ENCODE assay signal across 8 cellular contexts in the genomic region with DNA sequence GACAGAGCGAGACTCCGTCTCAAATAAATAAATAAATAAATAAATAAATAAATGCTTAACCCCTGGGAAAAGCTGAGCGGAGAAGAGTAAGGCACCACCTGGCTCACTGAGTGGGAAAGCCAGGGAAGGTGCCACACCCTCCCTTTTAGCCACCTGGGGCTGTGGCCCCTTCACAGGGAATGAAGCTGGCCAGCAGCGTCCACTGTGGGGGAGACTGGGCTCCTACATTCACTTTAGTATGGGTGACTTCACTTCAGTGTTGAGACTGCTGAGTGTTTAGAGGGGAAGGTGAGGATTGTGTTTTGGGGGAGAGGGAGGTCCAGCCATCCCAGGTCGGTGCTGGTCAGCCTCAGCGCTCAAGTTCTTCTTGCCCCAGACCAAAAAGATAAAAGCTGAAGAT. TPM values are rescaled to one million over a fixed set of nuclear protein-coding genes. Genes with fewer than 3 reads are reported as not detected.
DNase-seq lines count a peak whose midpoint lies in the region; ATAC-seq and TF ChIP-seq lines count a peak whose summit lies in the region.

No MANE protein-coding gene starts in this region.

- peaks cover 37% of the 10 kb centered on the region for H3K27me3 Mint-ChIP-seq in GM23338 (ENCODE audit: insufficient read depth, low read depth, poor library complexity)
- peaks cover 2% of the 10 kb centered on the region for H3K27me3 Mint-ChIP-seq in activated T-helper 1 cell treated with anti-CD3 and anti-CD28 coated beads, Interleukin-12 subunit alpha, Interleukin-12 subunit beta, Interleukin-2, Interleukin-4 antibody, amounts not matched to agents 30 ng/mL and 10 ng/mL and 1 ng/mL, durations not matched to agents 14 hours and 24 hours and 36 hours (ENCODE audit: insufficient read depth)

- H3K36me3 ChIP-seq in GM23338 (ENCODE audit: insufficient read depth) = no peaks in the 10 kb centered on the region
- H3K36me3 ChIP-seq in smooth muscle cell (ENCODE audit: low read depth) = no peaks in the 10 kb centered on the region

- H3K4me1 ChIP-seq in GM23338 (ENCODE audit: insufficient read depth) = peaks cover 32% of the 10 kb centered on the region
- peaks cover 4% of the 10 kb centered on the region for H3K4me1 ChIP-seq in right cardiac atrium (ENCODE audit: control insufficient read depth, insufficient read depth, low read length)
- H3K4me1 ChIP-seq in smooth muscle cell (ENCODE audit: low read depth) = peaks cover 43% of the 10 kb centered on the region

- H3K4me3 ChIP-seq in GM23338 (peak overlapping the region; percentile 88), right cardiac atrium (ENCODE audit: low read length) (peak overlapping the region; percentile 74), smooth muscle cell (peak overlapping the region; percentile 89)

- H3K4me1 Mint-ChIP-seq in GM23338 = peaks cover 56% of the 10 kb centered on the region
- H3K4me1 Mint-ChIP-seq in activated T-helper 1 cell treated with anti-CD3 and anti-CD28 coated beads, Interleukin-12 subunit alpha, Interleukin-12 subunit beta, Interleukin-2, Interleukin-4 antibody, amounts not matched to agents 30 ng/mL and 10 ng/mL and 1 ng/mL, durations not matched to agents 14 hours and 24 hours and 36 hours (ENCODE audit: low read depth) = peaks cover 81% of the 10 kb centered on the region

- H3K9me2 ChIP-seq in GM23338 (ENCODE audit: insufficient read depth) = no peaks in the 10 kb centered on the region

- TF ChIP-seq CTCF in GM23338 (conservative IDR thresholded peaks at IDR 0.05; ENCODE audit: low read depth in 2 of 2) (no peak), smooth muscle cell (IDR thresholded peaks at IDR 0.05; ENCODE audit: borderline replicate concordance, insufficient read depth, poor library complexity, severe bottlenecking) (no peak)

- H3K4me2 ChIP-seq in GM23338 (peak overlapping the region; percentile 96; the same call in 1 of the 2 replicates), smooth muscle cell (peak overlapping the region; percentile 92)

- H3K27ac ChIP-seq in GM23338 (ENCODE audit: low read depth) = no peak overlapping the region
- H3K27ac ChIP-seq in right cardiac atrium (ENCODE audit: low read length) = peak overlapping the region; percentile 37
- peak overlapping the region; percentile 100 for H3K27ac ChIP-seq in smooth muscle cell (ENCODE audit: low read depth)

- H4K20me1 ChIP-seq in GM23338 (replicated peaks; ENCODE audit: insufficient read depth) = no peaks in the 10 kb centered on the region; the same call in 1 of the 2 replicates
- H4K20me1 ChIP-seq in smooth muscle cell (ENCODE audit: low read depth) = peaks cover 53% of the 10 kb centered on the region

- H3K27me3 ChIP-seq in GM23338 (ENCODE audit: insufficient read depth) = no peaks in the 10 kb centered on the region
- no peaks in the 10 kb centered on the region for H3K27me3 ChIP-seq in right cardiac atrium (ENCODE audit: control insufficient read depth, insufficient read depth)
- no peaks in the 10 kb centered on the region for H3K27me3 ChIP-seq in smooth muscle cell (ENCODE audit: low read depth)

- H3K9me3 ChIP-seq in right cardiac atrium (ENCODE audit: control insufficient read depth, low read length) (no peaks in the 10 kb centered on the region), smooth muscle cell (replicated peaks; ENCODE audit: low read depth) (no peaks in the 10 kb centered on the region)

- DNase-seq in GM23338 (ENCODE audit: low spot score) = no peak
- no peak for DNase-seq in activated T-helper 1 cell treated with anti-CD3 and anti-CD28 coated beads, Interleukin-12 subunit alpha, Interleukin-12 subunit beta, Interleukin-2, Interleukin-4 antibody, amounts not matched to agents 30 ng/mL and 10 ng/mL and 1 ng/mL, durations not matched to agents 14 hours and 24 hours and 36 hours (ENCODE audit: low spot score)
- peak in 1 of 3 donors; percentile 49 for DNase-seq in right cardiac atrium
- DNase-seq in smooth muscle cell (lab: John Stamatoyannopoulos, UW; ENCODE audit: unreplicated experiment) = no peak
- no peak for DNase-seq in RKO (ENCODE audit: low spot score)
- no peak for DNase-seq in NCI-H524 (lab: John Stamatoyannopoulos, UW)
- DNase-seq in NCI-H1105 (lab: John Stamatoyannopoulos, UW) = no peak
- DNase-seq in HuH-7 (ENCODE audit: low spot score) = no peak

- peaks cover 8% of the 10 kb centered on the region; the same call in 1 of the 2 replicates for H3K79me2 ChIP-seq in GM23338 (replicated peaks; ENCODE audit: insufficient read depth)
- peaks cover 41% of the 10 kb centered on the region for H3K79me2 ChIP-seq in smooth muscle cell (ENCODE audit: low read depth)

- intact Hi-C loops in activated T-helper 1 cell treated with anti-CD3 and anti-CD28 coated beads, Interleukin-12 subunit alpha, Interleukin-12 subunit beta, Interleukin-2, Interleukin-4 antibody, amounts not matched to agents 30 ng/mL and 10 ng/mL and 1 ng/mL, durations not matched to agents 14 hours and 24 hours and 36 hours (cut with micrococcal nuclease) = no loop called here
- intact Hi-C loops in right cardiac atrium (cut with DNase I) = no loop called here

- H3K4me3 Mint-ChIP-seq in GM23338 = peak overlapping the region; percentile 93
- H3K4me3 Mint-ChIP-seq in activated T-helper 1 cell treated with anti-CD3 and anti-CD28 coated beads, Interleukin-12 subunit alpha, Interleukin-12 subunit beta, Interleukin-2, Interleukin-4 antibody, amounts not matched to agents 30 ng/mL and 10 ng/mL and 1 ng/mL, durations not matched to agents 14 hours and 24 hours and 36 hours = peak overlapping the region; percentile 97

- H3K36me3 Mint-ChIP-seq in GM23338 (ENCODE audit: low read depth) = peaks cover 43% of the 10 kb centered on the region
- peaks cover 44% of the 10 kb centered on the region for H3K36me3 Mint-ChIP-seq in activated T-helper 1 cell treated with anti-CD3 and anti-CD28 coated beads, Interleukin-12 subunit alpha, Interleukin-12 subunit beta, Interleukin-2, Interleukin-4 antibody, amounts not matched to agents 30 ng/mL and 10 ng/mL and 1 ng/mL, durations not matched to agents 14 hours and 24 hours and 36 hours (ENCODE audit: low read depth)

- no peak for ATAC-seq in GM23338
- ATAC-seq in right cardiac atrium = no peak

- 32% methylated on average over 6 of the region's 6 CpGs for WGBS in right cardiac atrium
- WGBS in smooth muscle cell (ENCODE audit: low lambda C conversion rate) = 33% methylated on average over 6 of the region's 6 CpGs

- H3K9ac ChIP-seq in smooth muscle cell (ENCODE audit: low read depth) = peak overlapping the region; percentile 96

- H3F3A ChIP-seq in GM23338 (replicated peaks; ENCODE audit: low read depth) = peaks cover 19% of the 10 kb centered on the region
- H3F3A ChIP-seq in smooth muscle cell (ENCODE audit: low read depth) = peaks cover 40% of the 10 kb centered on the region

- no peak overlapping the region for H3K27ac Mint-ChIP-seq in GM23338
- H3K27ac Mint-ChIP-seq in activated T-helper 1 cell treated with anti-CD3 and anti-CD28 coated beads, Interleukin-12 subunit alpha, Interleukin-12 subunit beta, Interleukin-2, Interleukin-4 antibody, amounts not matched to agents 30 ng/mL and 10 ng/mL and 1 ng/mL, durations not matched to agents 14 hours and 24 hours and 36 hours = peak overlapping the region; percentile 68

- H3K9me3 Mint-ChIP-seq in GM23338 = no peaks in the 10 kb centered on the region
- no peaks in the 10 kb centered on the region for H3K9me3 Mint-ChIP-seq in activated T-helper 1 cell treated with anti-CD3 and anti-CD28 coated beads, Interleukin-12 subunit alpha, Interleukin-12 subunit beta, Interleukin-2, Interleukin-4 antibody, amounts not matched to agents 30 ng/mL and 10 ng/mL and 1 ng/mL, durations not matched to agents 14 hours and 24 hours and 36 hours

- H2AFZ ChIP-seq in GM23338 = no peak overlapping the region
- no peak overlapping the region for H2AFZ ChIP-seq in smooth muscle cell (ENCODE audit: low read depth)

RNA-seq across cellular contexts. Expression of a gene that starts 1.5 kb away (rescaled TPM):
- 19.8 and 20.8 TPM in 2 replicates for total RNA-seq in GM23338 (2014; rRNA removed; shearing (Covaris generic))
- polyA plus RNA-seq in GM23338 (2016; fragmentation: Nextera tagmentation; extraction: Ambion mirVana) (6.5 and 6.6 TPM in 2 replicates), right cardiac atrium (13.8 TPM), smooth muscle cell (37.9 and 39.7 TPM in 2 replicates)
- total RNA-seq in activated T-helper 1 cell treated with anti-CD3 and anti-CD28 coated beads, Interleukin-12 subunit alpha, Interleukin-12 subunit beta, Interleukin-2, Interleukin-4 antibody, amounts not matched to agents 30 ng/mL and 10 ng/mL and 1 ng/mL, durations not matched to agents 14 hours and 24 hours and 36 hours = 73.6 and 80.3 TPM in 2 replicates
- total RNA-seq in right cardiac atrium (10 to 100 TPM; 12.8 to 22.7 (median 14.7) TPM), smooth muscle cell (57.8 and 58.3 TPM in 2 replicates)

RNA-seq across cellular contexts. Expression of a gene that starts 11.9 kb away (rescaled TPM):
- 35.0 and 36.3 TPM in 2 replicates for total RNA-seq in GM23338 (2014; rRNA removed; shearing (Covaris generic))
- polyA plus RNA-seq in GM23338 (2016; fragmentation: Nextera tagmentation; extraction: Ambion mirVana) (10.3 and 11.9 TPM in 2 replicates), right cardiac atrium (1.6 TPM), smooth muscle cell (3.2 and 4.0 TPM in 2 replicates)
- 70.2 and 71.7 TPM in 2 replicates for total RNA-seq in activated T-helper 1 cell treated with anti-CD3 and anti-CD28 coated beads, Interleukin-12 subunit alpha, Interleukin-12 subunit beta, Interleukin-2, Interleukin-4 antibody, amounts not matched to agents 30 ng/mL and 10 ng/mL and 1 ng/mL, durations not matched to agents 14 hours and 24 hours and 36 hours
- total RNA-seq in right cardiac atrium (1 to 10 TPM; 4.4 to 6.1 (median 5.1) TPM), smooth muscle cell (8.9 and 12.6 TPM in 2 replicates)

RNA-seq across cellular contexts. Expression of a gene that starts 20.7 kb away (rescaled TPM):
- 26.3 and 28.1 TPM in 2 replicates for total RNA-seq in GM23338 (2014; rRNA removed; shearing (Covaris generic))
- polyA plus RNA-seq in GM23338 (2016; fragmentation: Nextera tagmentation; extraction: Ambion mirVana) = 11.0 and 14.3 TPM in 2 replicates
- total RNA-seq in activated T-helper 1 cell treated with anti-CD3 and anti-CD28 coated beads, Interleukin-12 subunit alpha, Interleukin-12 subunit beta, Interleukin-2, Interleukin-4 antibody, amounts not matched to agents 30 ng/mL and 10 ng/mL and 1 ng/mL, durations not matched to agents 14 hours and 24 hours and 36 hours = 306 and 318 TPM in 2 replicates
- total RNA-seq in right cardiac atrium = 10 to 100 TPM; 77.8 to 89.6 (median 83.6) TPM
- polyA plus RNA-seq in right cardiac atrium = 57.6 TPM
- total RNA-seq in smooth muscle cell = 39.1 and 56.8 TPM in 2 replicates
- 38.7 and 48.5 TPM in 2 replicates for polyA plus RNA-seq in smooth muscle cell

RNA-seq across cellular contexts. Expression of a gene that starts 37.8 kb away (rescaled TPM):
- total RNA-seq in GM23338 (2014; rRNA removed; shearing (Covaris generic)) = 130 and 145 TPM in 2 replicates
- polyA plus RNA-seq in GM23338 (2016; fragmentation: Nextera tagmentation; extraction: Ambion mirVana) = 26.6 and 29.9 TPM in 2 replicates
- total RNA-seq in activated T-helper 1 cell treated with anti-CD3 and anti-CD28 coated beads, Interleukin-12 subunit alpha, Interleukin-12 subunit beta, Interleukin-2, Interleukin-4 antibody, amounts not matched to agents 30 ng/mL and 10 ng/mL and 1 ng/mL, durations not matched to agents 14 hours and 24 hours and 36 hours = 0.26 and 0.73 TPM in 2 replicates
- 100 to 1,000 TPM in 3 of 4 donors, 10 to 100 TPM in 1; 79.7 to 181 (median 154) TPM for total RNA-seq in right cardiac atrium
- polyA plus RNA-seq in right cardiac atrium = 55.0 TPM
- total RNA-seq in smooth muscle cell = 80.3 and 95.4 TPM in 2 replicates
- 75.3 and 83.1 TPM in 2 replicates for polyA plus RNA-seq in smooth muscle cell

RNA-seq across cellular contexts. Expression of a gene that starts 40.5 kb away (rescaled TPM):
- not detected in 2 replicates for total RNA-seq in GM23338 (2014; rRNA removed; shearing (Covaris generic))
- not detected in 2 replicates for polyA plus RNA-seq in GM23338 (2016; fragmentation: Nextera tagmentation; extraction: Ambion mirVana)
- total RNA-seq in activated T-helper 1 cell treated with anti-CD3 and anti-CD28 coated beads, Interleukin-12 subunit alpha, Interleukin-12 subunit beta, Interleukin-2, Interleukin-4 antibody, amounts not matched to agents 30 ng/mL and 10 ng/mL and 1 ng/mL, durations not matched to agents 14 hours and 24 hours and 36 hours = 1.1 and 2.6 TPM in 2 replicates
- total RNA-seq in right cardiac atrium = under 1 TPM in 3 of 4 donors, not detected in 1; 0.28 to 0.43 (median 0.35) TPM
- polyA plus RNA-seq in right cardiac atrium = 0.02 TPM
- total RNA-seq in smooth muscle cell = not detected in 2 replicates
- not detected in 2 replicates for polyA plus RNA-seq in smooth muscle cell
